ENCODE assay signal across 24 cellular contexts in genomic region chr6:54929245-54929909, GRCh38.
"Had no signal": no experiment of that assay in that cellular context is flagged by ENCODE, and none has a peak within 500 bp of the region (broad histone marks: within the 10 kb centered on the region; RNA-seq: fewer than 3 reads in every experiment).

No MANE protein-coding gene starts in this region.

- H3K4me3 ChIP-seq: ascending aorta, body of pancreas had no signal

- H3K27ac ChIP-seq: ascending aorta, body of pancreas had no signal

- H3K4me1 ChIP-seq: ascending aorta, body of pancreas had no signal

- H3K27me3 ChIP-seq: ascending aorta, body of pancreas had no signal

- H3K36me3 ChIP-seq: ascending aorta had no signal

- DNase-seq: activated CD4-positive, alpha-beta T cell treated with anti-CD3 and anti-CD28 coated beads for 48 hours; activated CD4-positive, alpha-beta T cell treated with anti-CD3 and anti-CD28 coated beads, Interleukin-2, amount 50 U/mL, for 4 hours; activated CD4-positive, CD25-positive, alpha-beta regulatory T cell treated with anti-CD3 and anti-CD28 coated beads, Interleukin-2, amount 50 U/mL, for 72 hours; activated CD8-positive, alpha-beta memory T cell treated with anti-CD3 and anti-CD28 coated beads, Interleukin-2, amount 10 ng/mL, durations not matched to agents 7 days and 5 days; activated effector memory CD4-positive, alpha-beta T cell treated with Interleukin-2 at 50 U/mL for 16 hours; activated naive CD4-positive, alpha-beta T cell treated with Interleukin-2 at 50 U/mL for 16 hours; activated naive CD8-positive, alpha-beta T cell treated with anti-CD3 and anti-CD28 coated beads, Interleukin-2, amount 50 U/mL, for 24 hours; activated T-cell treated with anti-CD3 and anti-CD28 coated beads, Interleukin-2, amount 50 U/mL, for 24 hours; amniotic stem cell; body of pancreas; central memory CD4-positive, alpha-beta T cell; NCI-H1105 treated with DMSO at 0.1 percent for 48 hours; NCI-H1436 treated with DMSO at 0.1 percent for 48 hours; NCI-H187; NCI-H2081; NCI-H510A treated with DMSO at 0.1 percent for 48 hours; NCI-H69; NK-92 treated with Interleukin-12 subunit alpha and Interleukin-12 subunit beta, amount 100 ng/mL, for 24 hours; OCI-M1; SHP77 treated with DMSO at 0.1 percent for 48 hours had no signal

- FAIRE-seq: bronchial epithelial cell, RCC 7860 had no signal

- ATAC-seq: activated CD8-positive, alpha-beta memory T cell treated with anti-CD3 and anti-CD28 coated beads, Interleukin-2, amount 10 ng/mL, durations not matched to agents 7 days and 5 days; activated naive CD4-positive, alpha-beta T cell treated with anti-CD3 and anti-CD28 coated beads, Interleukin-2, amount 50 U/mL, for 72 hours; activated naive CD8-positive, alpha-beta T cell treated with anti-CD3 and anti-CD28 coated beads, Interleukin-2, amount 50 U/mL, for 24 hours; body of pancreas had no signal
